In the genomic region with DNA sequence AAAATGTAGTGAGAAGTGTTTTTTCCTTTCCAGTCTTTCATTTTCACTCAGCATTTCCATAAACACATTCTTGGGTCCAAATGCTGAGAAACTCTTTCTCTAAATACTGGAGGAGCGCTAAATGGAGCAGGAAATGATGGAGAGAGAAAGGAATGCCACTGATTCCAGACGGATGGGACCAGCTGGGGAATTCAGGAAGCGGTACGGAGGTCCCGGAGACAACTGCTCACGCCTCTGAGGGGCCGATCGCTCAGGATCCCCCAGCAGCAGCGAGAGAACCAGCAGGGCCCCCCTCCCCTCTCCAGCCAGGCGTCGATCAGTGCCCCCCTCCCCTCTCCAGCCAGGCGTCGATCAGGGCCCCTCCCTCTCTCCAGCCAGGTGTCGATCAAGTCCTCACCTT, we compare ENCODE assay signal across 8 cellular contexts. TPM values are rescaled to one million over a fixed set of nuclear protein-coding genes. Genes with fewer than 3 reads are reported as not detected.
DNase-seq lines count a peak whose midpoint lies in the region; ATAC-seq and TF ChIP-seq lines count a peak whose summit lies in the region.

No MANE protein-coding gene starts in this region.

- H3K4me1 Mint-ChIP-seq in activated naive CD4-positive, alpha-beta T cell treated with anti-CD3 and anti-CD28 coated beads for 36 hours (ENCODE audit: low read depth): peaks cover 80% of the 10 kb centered on the region

- no peaks in the 10 kb centered on the region for H3K36me3 ChIP-seq in tibial artery

- H3K36me3 Mint-ChIP-seq in activated naive CD4-positive, alpha-beta T cell treated with anti-CD3 and anti-CD28 coated beads for 36 hours (ENCODE audit: low read depth): peaks cover 17% of the 10 kb centered on the region

- no peaks in the 10 kb centered on the region for H3K9me3 Mint-ChIP-seq in activated naive CD4-positive, alpha-beta T cell treated with anti-CD3 and anti-CD28 coated beads for 36 hours

- peak overlapping the region; percentile 82 for H3K27ac Mint-ChIP-seq in activated naive CD4-positive, alpha-beta T cell treated with anti-CD3 and anti-CD28 coated beads for 36 hours

- POLR2A ChIA-PET in GM10248 (lab: Yijun Ruan, JAX): no interaction called here

- peak overlapping the region; percentile 11 to 27 for H3K4me3 ChIP-seq in cardiac fibroblast (replicated peaks in 1 of 2; ENCODE audit: low read depth in 2 of 2, low read length in 2 of 2)
- H3K4me3 ChIP-seq in tibial artery: peak overlapping the region; percentile 27 to 46

- H3K27ac ChIP-seq in tibial artery: peak overlapping the region; percentile 70 to 73

- H3K4me3 Mint-ChIP-seq in activated naive CD4-positive, alpha-beta T cell treated with anti-CD3 and anti-CD28 coated beads for 36 hours: peak overlapping the region; percentile 23

- no peak for ATAC-seq in HG02884 (IDR thresholded peaks at IDR 0.05; ENCODE audit: unreplicated experiment)

- intact Hi-C loops in activated naive CD4-positive, alpha-beta T cell treated with anti-CD3 and anti-CD28 coated beads for 36 hours (cut with micrococcal nuclease): no loop called here
- intact Hi-C loops in tibial artery (cut with DNase I; ENCODE audit: low total_unique reads): no loop called here

- no peak for DNase-seq in activated naive CD4-positive, alpha-beta T cell treated with anti-CD3 and anti-CD28 coated beads for 36 hours
- no peak for DNase-seq in activated naive CD4-positive, alpha-beta T cell (lab: John Stamatoyannopoulos, UW)
- DNase-seq in cardiac fibroblast (ENCODE audit: low read depth in 2 of 2) (peak; percentile 88 to 91), left kidney (ENCODE audit: low read depth, low spot score) (peak; percentile 92), tibial artery (no peak), GM10248 (ENCODE audit: extremely low spot score) (no peak)
- DNase-seq in stimulated activated CD4-positive, alpha-beta T cell treated with anti-CD3 and anti-CD28 coated beads, Interleukin-4, amount 100 ng/mL, for 1 hour: no peak

- CTCF ChIA-PET in activated naive CD4-positive, alpha-beta T cell treated with anti-CD3 and anti-CD28 coated beads for 36 hours (lab: Charles Lee): interaction anchor here (0.7 kb wide), 1 partner anchor 133 kb away, joined by 3 read pairs; no protein-coding TSS in a partner anchor
- CTCF ChIA-PET in GM10248 (lab: Yijun Ruan, JAX): no interaction called here

- H3K9me3 ChIP-seq in tibial artery: no peaks in the 10 kb centered on the region

- peaks cover 0 to 44% (median 14%) of the 10 kb centered on the region in 4 donors for H3K4me1 ChIP-seq in tibial artery

- TF ChIP-seq CTCF in cardiac fibroblast (IDR thresholded peaks at IDR 0.05; ENCODE audit: low read depth, low read length) (no peak), tibial artery (IDR thresholded peaks at IDR 0.05) (no peak), GM10248 (IDR thresholded peaks at IDR 0.05; ENCODE audit: control extremely low read depth, extremely low read depth, low read depth, missing control alignments) (no peak)

- H3K27me3 Mint-ChIP-seq in activated naive CD4-positive, alpha-beta T cell treated with anti-CD3 and anti-CD28 coated beads for 36 hours (ENCODE audit: low read depth): no peaks in the 10 kb centered on the region

- H3K27me3 ChIP-seq in tibial artery: no peaks in the 10 kb centered on the region

RNA-seq across cellular contexts. Expression of a gene that starts 13.2 kb away (rescaled TPM):
- 10 to 100 TPM; 48.3 to 48.8 TPM for total RNA-seq in activated naive CD4-positive, alpha-beta T cell treated with anti-CD3 and anti-CD28 coated beads for 36 hours

RNA-seq across cellular contexts. Expression of a gene that starts 59.9 kb away (rescaled TPM):
- total RNA-seq in activated naive CD4-positive, alpha-beta T cell treated with anti-CD3 and anti-CD28 coated beads for 36 hours: under 1 TPM in 1 of 2 experiments, not detected in 1; 0.17 TPM

Comparison
In these comparisons a context has a peak if more than half of its experiments do, and no peak if none do; other contexts are left out.
1. DNase-seq: peak in cardiac fibroblast (2 of 2) and left kidney (single experiment); none in activated naive CD4-positive, alpha-beta T cell treated with anti-CD3 and anti-CD28 coated beads for 36 hours (single experiment), activated naive CD4-positive, alpha-beta T cell (0 of 4), tibial artery (0 of 2), GM10248 (single experiment) and stimulated activated CD4-positive, alpha-beta T cell treated with anti-CD3 and anti-CD28 coated beads, Interleukin-4, amount 100 ng/mL, for 1 hour (single experiment).